Comparison of ENCODE assay signal across 16 cellular contexts in the genomic region with DNA sequence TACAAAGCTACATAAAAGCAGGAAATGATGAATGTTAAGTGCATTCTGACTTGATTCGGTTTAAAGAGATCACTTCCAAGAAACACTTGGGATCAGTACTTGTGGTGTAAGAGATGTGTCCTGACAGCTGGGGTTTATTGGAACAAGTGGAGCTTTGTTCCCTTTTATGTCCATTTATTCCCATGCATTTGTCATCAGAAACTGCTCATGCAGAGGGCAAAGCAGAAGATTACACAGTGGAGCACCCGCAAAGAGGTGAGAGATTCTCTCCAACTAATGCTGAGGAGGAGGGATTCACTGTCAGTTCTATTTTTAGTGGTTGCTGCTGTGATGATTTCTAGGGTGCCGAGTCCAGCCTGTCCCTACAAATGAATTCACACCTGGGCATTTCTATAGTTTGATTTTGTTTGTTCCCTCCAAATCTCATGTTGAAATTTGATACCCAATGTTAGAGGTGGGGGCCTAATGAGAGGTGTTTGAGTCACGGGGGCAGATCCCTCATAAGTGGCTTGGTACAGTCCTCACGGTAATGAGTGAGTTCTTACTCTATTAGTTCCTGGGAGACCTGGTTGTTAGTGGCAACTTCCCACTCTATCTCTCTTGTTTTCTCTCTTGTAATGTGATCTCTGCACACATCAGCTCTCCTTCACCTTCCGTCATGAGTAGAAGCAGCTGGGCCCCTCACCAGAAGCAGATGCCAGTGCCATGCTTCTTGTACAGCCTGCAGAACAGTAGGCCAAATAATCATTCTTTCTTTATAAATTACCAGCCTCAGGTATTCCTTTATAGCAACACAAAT. TPM values are rescaled to one million over a fixed set of nuclear protein-coding genes. Genes with fewer than 3 reads are reported as not detected.
A peak's percentile ranks its signal among the peaks of the same experiment; 100 is the strongest.
DNase-seq lines count a peak whose midpoint lies in the region; ATAC-seq lines count a peak whose summit lies in the region.
"Had no signal": no experiment of that assay in that cellular context is flagged by ENCODE, and none has a peak within 500 bp of the region (broad histone marks: within the 10 kb centered on the region; RNA-seq: fewer than 3 reads in every experiment).

No MANE protein-coding gene starts in this region.

- CTCF ChIA-PET in activated CD4-positive, alpha-beta memory T cell treated with anti-CD3 and anti-CD28 coated beads, Interleukin-2, amount 10 ng/mL, durations not matched to agents 7 days and 5 days (lab: Charles Lee): no interaction called here

- no peaks in the 10 kb centered on the region for H3K9me3 Mint-ChIP-seq in activated CD4-positive, alpha-beta memory T cell treated with anti-CD3 and anti-CD28 coated beads, Interleukin-2, amount 10 ng/mL, durations not matched to agents 7 days and 5 days
- H3K9me3 Mint-ChIP-seq: central memory CD8-positive, alpha-beta T cell; neural crest cell had no signal

- H3K27me3 Mint-ChIP-seq in activated CD4-positive, alpha-beta memory T cell treated with anti-CD3 and anti-CD28 coated beads, Interleukin-2, amount 10 ng/mL, durations not matched to agents 7 days and 5 days: no peaks in the 10 kb centered on the region
- H3K27me3 Mint-ChIP-seq: central memory CD8-positive, alpha-beta T cell had no signal

- ATAC-seq in GM21529 (IDR thresholded peaks at IDR 0.05; ENCODE audit: unreplicated experiment): no peak

- DNase-seq in DMS53 (lab: John Stamatoyannopoulos, UW): peak; percentile 96
- DNase-seq in NCI-H187 (lab: John Stamatoyannopoulos, UW): peak; percentile 73 to 84
- DNase-seq in SHP77 (lab: John Stamatoyannopoulos, UW): peak; percentile 85 to 95
- no peak for DNase-seq in activated CD4-positive, alpha-beta memory T cell treated with anti-CD3 and anti-CD28 coated beads, Interleukin-2, amount 10 ng/mL, durations not matched to agents 7 days and 5 days
- DNase-seq in LoVo (ENCODE audit: low spot score): no peak
- DNase-seq in activated CD8-positive, alpha-beta memory T cell treated with anti-CD3 and anti-CD28 coated beads for 24 hours: no peak
- DNase-seq: activated T-cell treated with anti-CD3 and anti-CD28 coated beads, Interleukin-2, amount 50 U/mL, for 48 hours; esophagus squamous epithelium; Peyer's patch; stimulated activated CD4-positive, alpha-beta T cell treated with anti-CD3 and anti-CD28 coated beads, Interleukin-2, amount 100 ng/mL, for 24 hours; WERI-Rb-1 had no signal

- peak overlapping the region; percentile 73 for H3K27ac ChIP-seq in layer of hippocampus (ENCODE audit: low read depth, low read length)
- H3K27ac ChIP-seq: esophagus squamous epithelium, Peyer's patch, WERI-Rb-1 had no signal

- H3K4me1 Mint-ChIP-seq in activated CD4-positive, alpha-beta memory T cell treated with anti-CD3 and anti-CD28 coated beads, Interleukin-2, amount 10 ng/mL, durations not matched to agents 7 days and 5 days: no peaks in the 10 kb centered on the region
- H3K4me1 Mint-ChIP-seq: B cell; central memory CD8-positive, alpha-beta T cell had no signal

- H3K27ac Mint-ChIP-seq in activated CD4-positive, alpha-beta memory T cell treated with anti-CD3 and anti-CD28 coated beads, Interleukin-2, amount 10 ng/mL, durations not matched to agents 7 days and 5 days: no peak overlapping the region
- H3K27ac Mint-ChIP-seq: B cell had no signal

- H3K4me3 Mint-ChIP-seq in activated CD4-positive, alpha-beta memory T cell treated with anti-CD3 and anti-CD28 coated beads, Interleukin-2, amount 10 ng/mL, durations not matched to agents 7 days and 5 days: no peak overlapping the region
- H3K4me3 Mint-ChIP-seq: B cell; central memory CD8-positive, alpha-beta T cell; neural crest cell had no signal

- POLR2A ChIA-PET in activated CD4-positive, alpha-beta memory T cell treated with anti-CD3 and anti-CD28 coated beads, Interleukin-2, amount 10 ng/mL, durations not matched to agents 7 days and 5 days (lab: Charles Lee): no interaction called here

- H3K27me3 ChIP-seq in layer of hippocampus (ENCODE audit: control insufficient read depth, insufficient read depth, low read length): no peaks in the 10 kb centered on the region
- H3K27me3 ChIP-seq: esophagus squamous epithelium, Peyer's patch had no signal

- no peaks in the 10 kb centered on the region for H3K36me3 Mint-ChIP-seq in activated CD4-positive, alpha-beta memory T cell treated with anti-CD3 and anti-CD28 coated beads, Interleukin-2, amount 10 ng/mL, durations not matched to agents 7 days and 5 days (ENCODE audit: low read depth)

RNA-seq across cellular contexts. Expression of gene KCNK10, which starts 29.4 kb away (rescaled TPM):
- total RNA-seq in activated CD4-positive, alpha-beta memory T cell treated with anti-CD3 and anti-CD28 coated beads, Interleukin-2, amount 10 ng/mL, durations not matched to agents 7 days and 5 days: not detected

RNA-seq across cellular contexts. Expression of gene SPATA7, which starts 33.0 kb away (rescaled TPM):
- total RNA-seq in activated CD4-positive, alpha-beta memory T cell treated with anti-CD3 and anti-CD28 coated beads, Interleukin-2, amount 10 ng/mL, durations not matched to agents 7 days and 5 days: 1 to 10 TPM; 3.7 to 4.0 TPM

Comparison
In these comparisons a context has a peak if more than half of its experiments do, and no peak if none do; other contexts are left out.
1. DNase-seq: peak in DMS53 (single experiment), NCI-H187 (2 of 2) and SHP77 (2 of 2); none in activated CD4-positive, alpha-beta memory T cell treated with anti-CD3 and anti-CD28 coated beads, Interleukin-2, amount 10 ng/mL, durations not matched to agents 7 days and 5 days (single experiment), LoVo (single experiment) and activated CD8-positive, alpha-beta memory T cell treated with anti-CD3 and anti-CD28 coated beads for 24 hours (single experiment).